Comparison of ENCODE assay signal across 14 cellular contexts in the genomic region with DNA sequence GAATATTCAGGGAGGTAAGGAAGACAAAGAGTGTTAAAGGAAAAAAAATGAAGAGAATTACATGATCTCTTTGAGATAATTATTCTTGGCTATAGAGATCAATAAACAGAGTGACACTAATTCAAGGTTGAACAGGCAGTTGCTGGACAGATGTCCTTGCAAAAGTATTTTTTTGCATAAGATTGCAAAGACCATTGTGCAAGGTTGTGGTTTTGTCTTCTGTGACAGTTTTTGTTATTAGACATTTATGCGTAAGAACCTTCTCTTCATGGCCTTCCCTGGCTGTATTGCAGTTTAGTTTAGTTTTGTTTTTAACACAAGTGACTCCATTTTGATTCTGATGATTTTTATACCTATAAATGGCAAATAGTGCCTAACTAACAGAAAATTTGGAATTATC.
DNase-seq lines count a peak whose midpoint lies in the region; ATAC-seq lines count a peak whose summit lies in the region.
"Had no signal": no experiment of that assay in that cellular context is flagged by ENCODE, and none has a peak within 500 bp of the region (broad histone marks: within the 10 kb centered on the region; RNA-seq: fewer than 3 reads in every experiment).

No MANE protein-coding gene starts in this region.

- CTCF ChIA-PET in CD8-positive, alpha-beta memory T cell (lab: Charles Lee): no interaction called here

- no peaks in the 10 kb centered on the region for H3K4me1 ChIP-seq in CD8-positive, alpha-beta memory T cell (ENCODE audit: insufficient read depth, low read length)

- no peak overlapping the region for H3K27ac ChIP-seq in CD8-positive, alpha-beta memory T cell (ENCODE audit: low read depth, low read length)
- H3K27ac ChIP-seq: BLaER1, GM23248 had no signal

- H3K36me3 Mint-ChIP-seq in CD8-positive, alpha-beta memory T cell: no peaks in the 10 kb centered on the region

- POLR2A ChIA-PET in CD8-positive, alpha-beta memory T cell (lab: Charles Lee): no interaction called here

- H3K27me3 Mint-ChIP-seq in CD8-positive, alpha-beta memory T cell: no peaks in the 10 kb centered on the region
- H3K27me3 Mint-ChIP-seq: IgD-negative memory B cell had no signal

- no peaks in the 10 kb centered on the region for H3K4me1 Mint-ChIP-seq in CD8-positive, alpha-beta memory T cell
- H3K4me1 Mint-ChIP-seq: IgD-negative memory B cell had no signal

- H3K4me3 ChIP-seq in CD8-positive, alpha-beta memory T cell (ENCODE audit: low read length): no peak overlapping the region
- H3K4me3 ChIP-seq: BLaER1, GM23248 had no signal

- H3K27me3 ChIP-seq in CD8-positive, alpha-beta memory T cell (ENCODE audit: insufficient read depth, low read length, poor library complexity, severe bottlenecking): no peaks in the 10 kb centered on the region
- H3K27me3 ChIP-seq: BLaER1 had no signal

- H3K36me3 ChIP-seq in CD8-positive, alpha-beta memory T cell (ENCODE audit: insufficient read depth, low read length): no peaks in the 10 kb centered on the region
- H3K36me3 ChIP-seq: BLaER1 had no signal

- H3K4me3 Mint-ChIP-seq in CD8-positive, alpha-beta memory T cell: no peak overlapping the region
- H3K4me3 Mint-ChIP-seq: IgD-negative memory B cell had no signal

- no peaks in the 10 kb centered on the region for H3K9me3 ChIP-seq in CD8-positive, alpha-beta memory T cell (ENCODE audit: low read length)
- H3K9me3 ChIP-seq: BLaER1 had no signal

- DNase-seq in NOMO-1 (lab: John Stamatoyannopoulos, UW; ENCODE audit: unreplicated experiment in 2 of 2) (peak; percentile 6 to 28), NOMO-1 treated with dmso at 0.1 percent for 144 hours (lab: John Stamatoyannopoulos, UW; ENCODE audit: unreplicated experiment) (no peak), NOMO-1 treated with DMSO at 0.1 percent for 48 hours (lab: John Stamatoyannopoulos, UW; ENCODE audit: unreplicated experiment) (peak; percentile 42), SKM-1 (lab: John Stamatoyannopoulos, UW; ENCODE audit: unreplicated experiment) (peak; percentile 38), cerebellum (ENCODE audit: low spot score) (no peak)
- DNase-seq in CD8-positive, alpha-beta memory T cell: no peak
- DNase-seq: 8988T, DMS53, GF-D8, GM23248, H7 had no signal

- peaks cover 0 to 23% (median 2%) of the 10 kb centered on the region in 5 donors for H3K9me3 Mint-ChIP-seq in CD8-positive, alpha-beta memory T cell

- H3K27ac Mint-ChIP-seq in CD8-positive, alpha-beta memory T cell: no peak overlapping the region
- H3K27ac Mint-ChIP-seq: IgD-negative memory B cell had no signal

- ATAC-seq in HG03045 (IDR thresholded peaks at IDR 0.05; ENCODE audit: unreplicated experiment): no peak

Comparison
In these comparisons a context has a peak if more than half of its experiments do, and no peak if none do; other contexts are left out.
1. DNase-seq: peak in NOMO-1 (2 of 2), NOMO-1 treated with DMSO at 0.1 percent for 48 hours (single experiment) and SKM-1 (single experiment); none in NOMO-1 treated with dmso at 0.1 percent for 144 hours (single experiment), cerebellum (single experiment) and CD8-positive, alpha-beta memory T cell (0 of 5).